ENCODE assay signal across 12 cellular contexts in the genomic region with DNA sequence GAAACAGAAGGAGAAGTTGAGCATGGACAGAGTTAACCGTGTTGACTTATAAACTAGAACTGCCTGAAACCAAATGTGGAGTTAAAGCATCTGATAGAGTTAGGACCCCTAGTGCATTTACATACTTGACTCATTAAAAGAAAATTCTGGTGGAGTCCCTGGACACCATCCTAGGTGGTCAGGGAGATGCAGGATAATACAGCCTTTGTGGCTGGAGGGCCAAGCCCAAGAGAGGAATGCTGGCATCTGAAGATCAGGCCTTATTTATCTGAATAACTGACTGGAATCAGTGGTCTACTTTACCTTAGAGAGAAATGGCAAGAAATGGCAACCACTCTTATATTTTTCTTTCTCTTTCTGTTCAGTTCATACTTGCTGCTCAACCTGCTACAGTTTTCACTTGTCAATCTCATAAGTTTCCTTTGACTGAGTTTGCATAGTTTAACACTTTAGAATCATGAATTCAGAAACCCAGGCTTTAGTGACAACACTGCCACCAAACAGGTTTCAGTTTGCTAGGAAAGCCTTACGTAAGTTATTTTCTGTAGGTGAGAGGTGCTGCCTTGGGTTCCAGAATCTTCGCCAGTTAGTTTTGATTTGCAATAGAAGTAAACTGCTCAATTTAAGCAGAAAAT. TPM values are rescaled to one million over a fixed set of nuclear protein-coding genes. Genes with fewer than 3 reads are reported as not detected.
DNase-seq lines count a peak whose midpoint lies in the region; ATAC-seq, FAIRE-seq and TF ChIP-seq lines count a peak whose summit lies in the region.
"Had no signal": no experiment of that assay in that cellular context is flagged by ENCODE, and none has a peak within 500 bp of the region (broad histone marks: within the 10 kb centered on the region; RNA-seq: fewer than 3 reads in every experiment).

No MANE protein-coding gene starts in this region.

- ATAC-seq in GM18519 (IDR thresholded peaks at IDR 0.05; ENCODE audit: low FRiP score, unreplicated experiment) = peak; percentile 76
- peak; percentile 64 for ATAC-seq in HG03108 (IDR thresholded peaks at IDR 0.05; ENCODE audit: unreplicated experiment)
- ATAC-seq in GM12878 = peak; percentile 83
- no peak for ATAC-seq in omental fat pad (ENCODE audit: low FRiP score)

- TF ChIP-seq EP300 in GM12878 (IDR thresholded peaks at IDR 0.05; ENCODE audit: borderline replicate concordance in 1 of 2, control insufficient read depth in 1 of 2, low read depth in 2 of 2, low read length in 2 of 2) = no peak
- no peak for TF ChIP-seq EP300 in tibial nerve (IDR thresholded peaks at IDR 0.05)
- no peak for TF ChIP-seq EP300 in transverse colon (IDR thresholded peaks at IDR 0.05; ENCODE audit: low read depth)

- H3K4me2 ChIP-seq in GM12878 (ENCODE audit: control insufficient read depth, insufficient read depth) = peak overlapping the region; percentile 84

- no peak for TF ChIP-seq POLR2A in GM12878 (IDR thresholded peaks at IDR 0.05; ENCODE audit: low read depth, low read length)
- TF ChIP-seq POLR2A in tibial nerve (IDR thresholded peaks at IDR 0.05) = no peak
- TF ChIP-seq POLR2A in transverse colon (IDR thresholded peaks at IDR 0.05) = no peak

- H2AFZ ChIP-seq in GM12878 (ENCODE audit: control insufficient read depth, low read depth, low read length) = peak overlapping the region; percentile 66

- WGBS in GM12878 (ENCODE audit: insufficient coverage, insufficient replicate concordance, low lambda C conversion rate, missing lambda C conversion rate) = 39% methylated on average over 3 of the region's 3 CpGs
- WGBS in tibial nerve, 2 donors = 82 to 89% methylated on average over 3 of the region's 3 CpGs
- 85 to 86% methylated on average over 3 of the region's 3 CpGs for WGBS in transverse colon (ENCODE audit: low coverage in 1 of 2), 2 donors

- H3K9me3 ChIP-seq in GM12878 (replicated peaks; ENCODE audit: control insufficient read depth, insufficient read depth, low read length) (no peaks in the 10 kb centered on the region), tibial nerve (no peaks in the 10 kb centered on the region), transverse colon (no peaks in the 10 kb centered on the region)

- RAD21 ChIA-PET in GM12878 (lab: Charles Lee; ENCODE audit: unreplicated experiment) = no interaction called here

- TF ChIP-seq CTCF in GM20000 (IDR thresholded peaks at IDR 0.05; ENCODE audit: extremely low read depth, missing control alignments) (no peak), GM12878 (IDR thresholded peaks at IDR 0.05 in 2 of 3, conservative IDR thresholded peaks at IDR 0.05 in 1 of 3; ENCODE audit: control insufficient read depth in 2 of 3, extremely low read depth in 1 of 3, insufficient read depth in 1 of 3, low read depth in 3 of 3, low read length in 3 of 3) (no peak), omental fat pad (IDR thresholded peaks at IDR 0.05) (no peak), tibial nerve (IDR thresholded peaks at IDR 0.05) (no peak), transverse colon (IDR thresholded peaks at IDR 0.05) (no peak)

- no peaks in the 10 kb centered on the region for H3K79me2 ChIP-seq in GM12878 (ENCODE audit: control insufficient read depth, insufficient read depth, low read length)

- H3K36me3 ChIP-seq in GM12878 (ENCODE audit: control insufficient read depth in 2 of 2, insufficient read depth in 2 of 2, low read length in 1 of 2) (no peaks in the 10 kb centered on the region), tibial nerve (no peaks in the 10 kb centered on the region), transverse colon (no peaks in the 10 kb centered on the region)

- H3K4me3 ChIP-seq in GM12878 (no peak overlapping the region), tibial nerve (no peak overlapping the region), transverse colon (no peak overlapping the region)

- intact Hi-C loops in GM12878 (cut with micrococcal nuclease; ENCODE audit: unreplicated experiment) (loop anchor here (5.0 kb wide), 1 partner anchor 382 kb away; no protein-coding TSS in a partner anchor), transverse colon (cut with DNase I; ENCODE audit: low total_unique reads) (loop anchor here (10.0 kb wide), 1 partner anchor 155 kb away; no protein-coding TSS in a partner anchor)

- no peaks in the 10 kb centered on the region for H3K27me3 ChIP-seq in GM12878 (replicated peaks in 1 of 2; ENCODE audit: control insufficient read depth in 2 of 2, insufficient read depth in 2 of 2, low read length in 1 of 2)
- no peaks in the 10 kb centered on the region for H3K27me3 ChIP-seq in tibial nerve
- no peaks in the 10 kb centered on the region for H3K27me3 ChIP-seq in transverse colon

- H4K20me1 ChIP-seq in GM12878 (ENCODE audit: control insufficient read depth, insufficient read depth) = no peaks in the 10 kb centered on the region

- DNase-seq in GM20000 (ENCODE audit: low spot score) = peak; percentile 68
- DNase-seq in GM12878 (ENCODE audit: low read depth, low spot score) = no peak
- no peak for DNase-seq in SIG-M5 treated with dmso at 0.1 percent for 504 hours (lab: John Stamatoyannopoulos, UW; ENCODE audit: unreplicated experiment)
- DNase-seq in omental fat pad (ENCODE audit: low spot score) = no peak
- DNase-seq in tibial nerve (ENCODE audit: low spot score in 2 of 2) = no peak
- no peak for DNase-seq in transverse colon
- DNase-seq: activated CD4-positive, alpha-beta T cell treated with anti-CD3 and anti-CD28 coated beads for 4 hours; NCI-H82; posterior cingulate gyrus had no signal

- CTCF ChIA-PET in GM12878 (lab: Yijun Ruan, JAX) = interaction anchor here (0.6 kb wide), 1 partner anchor 56 kb away, joined by 3 read pairs; no protein-coding TSS in a partner anchor

- peaks cover 17% of the 10 kb centered on the region for H3K4me1 ChIP-seq in GM12878 (ENCODE audit: control insufficient read depth, insufficient read depth, low read length)
- peaks cover 0 to 5% (median 0%) of the 10 kb centered on the region in 4 donors for H3K4me1 ChIP-seq in tibial nerve
- H3K4me1 ChIP-seq in transverse colon = no peaks in the 10 kb centered on the region

- H3K9ac ChIP-seq in GM12878 (ENCODE audit: control insufficient read depth, insufficient read depth, low read length) = peak overlapping the region; percentile 21; the same call in 1 of the 2 replicates

- peak; percentile 38 for FAIRE-seq in GM12878 (lab: Jason Lieb, UNC)

- in situ Hi-C loops in GM12878 (cut with MboI) = no loop called here
- in situ Hi-C loops in transverse colon (cut with MboI; ENCODE audit: low pct_ligation_motif_present in 1 of 4, low pct_unique_long_range_greater_than_20kb in 1 of 4, low sequenced_read_pairs in 3 of 4) = no loop called here

- peak overlapping the region; percentile 53 for H3K27ac ChIP-seq in GM12878 (ENCODE audit: control insufficient read depth, insufficient read depth)
- no peak overlapping the region for H3K27ac ChIP-seq in tibial nerve
- no peak overlapping the region for H3K27ac ChIP-seq in transverse colon

- POLR2A ChIA-PET in GM12878 (lab: Charles Lee) = no interaction called here

- SMC1A ChIA-PET in GM12878 (lab: Charles Lee; ENCODE audit: uncharacterized antibody, unreplicated experiment) = interaction anchor here (0.6 kb wide), 1 partner anchor 577 kb away, joined by 3 read pairs; no protein-coding TSS in a partner anchor

- TF ChIP-seq RAD21 in GM12878 (IDR thresholded peaks at IDR 0.05; ENCODE audit: insufficient read depth, low read depth, low read length) = no peak

- no TSS peak for BruUV-seq in GM12878 (replicated peaks; lab: Mats Ljungman, UMichigan)

TF ChIP-seq in GM12878, 131 proteins besides CTCF, POLR2A, EP300 and RAD21 (continues in another document):
- TF ChIP-seq, protein P1, sequence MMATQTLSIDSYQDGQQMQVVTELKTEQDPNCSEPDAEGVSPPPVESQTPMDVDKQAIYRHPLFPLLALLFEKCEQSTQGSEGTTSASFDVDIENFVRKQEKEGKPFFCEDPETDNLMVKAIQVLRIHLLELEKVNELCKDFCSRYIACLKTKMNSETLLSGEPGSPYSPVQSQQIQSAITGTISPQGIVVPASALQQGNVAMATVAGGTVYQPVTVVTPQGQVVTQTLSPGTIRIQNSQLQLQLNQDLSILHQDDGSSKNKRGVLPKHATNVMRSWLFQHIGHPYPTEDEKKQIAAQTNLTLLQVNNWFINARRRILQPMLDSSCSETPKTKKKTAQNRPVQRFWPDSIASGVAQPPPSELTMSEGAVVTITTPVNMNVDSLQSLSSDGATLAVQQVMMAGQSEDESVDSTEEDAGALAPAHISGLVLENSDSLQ (IDR thresholded peaks at IDR 0.05) = peak; percentile 60
- TF ChIP-seq, protein P2, sequence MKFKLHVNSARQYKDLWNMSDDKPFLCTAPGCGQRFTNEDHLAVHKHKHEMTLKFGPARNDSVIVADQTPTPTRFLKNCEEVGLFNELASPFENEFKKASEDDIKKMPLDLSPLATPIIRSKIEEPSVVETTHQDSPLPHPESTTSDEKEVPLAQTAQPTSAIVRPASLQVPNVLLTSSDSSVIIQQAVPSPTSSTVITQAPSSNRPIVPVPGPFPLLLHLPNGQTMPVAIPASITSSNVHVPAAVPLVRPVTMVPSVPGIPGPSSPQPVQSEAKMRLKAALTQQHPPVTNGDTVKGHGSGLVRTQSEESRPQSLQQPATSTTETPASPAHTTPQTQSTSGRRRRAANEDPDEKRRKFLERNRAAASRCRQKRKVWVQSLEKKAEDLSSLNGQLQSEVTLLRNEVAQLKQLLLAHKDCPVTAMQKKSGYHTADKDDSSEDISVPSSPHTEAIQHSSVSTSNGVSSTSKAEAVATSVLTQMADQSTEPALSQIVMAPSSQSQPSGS (IDR thresholded peaks at IDR 0.05; ENCODE audit: low read length) = 0 out of 2 replicates have a peak, but pooled peaks have one; percentile 35
- TF ChIP-seq POLR2AphosphoS5 (IDR thresholded peaks at IDR 0.05; ENCODE audit: low read length) = no peak

RNA-seq across cellular contexts. Expression of gene CMYA5, which starts 10.2 kb away (rescaled TPM):
- total RNA-seq in GM12878 (2013; cell fraction: nucleolus; rRNA removed) = 1.3 and 1.4 TPM in 2 replicates
- 0.17 and 0.82 TPM in 2 replicates for total RNA-seq in GM12878 (2014; rRNA removed)
- 0.09 and 0.27 TPM in 2 replicates for total RNA-seq in GM12878 (2014; rRNA removed; fragmentation: Illumina TruSeq; extraction: Trizol)
- total RNA-seq in GM12878 (2021) = 0.13 TPM in 2 replicates
- polyA plus RNA-seq in GM12878 (2011; ENCODE audit: low read depth) = 0.05 TPM
- polyA plus RNA-seq in GM12878 (2011; rRNA removed) = 0.34 and 0.39 TPM in 2 replicates
- polyA plus RNA-seq in GM12878 (2011; cell fraction: cytosol; rRNA removed) = 0.10 and 0.32 TPM in 2 replicates
- 1.2 and 1.9 TPM in 2 replicates for polyA plus RNA-seq in GM12878 (2011; cell fraction: nucleus; rRNA removed)
- 0.18 and 0.19 TPM in 2 replicates for polyA plus RNA-seq in GM12878 (2012)
- 0.16 and 0.21 TPM in 2 replicates for polyA plus RNA-seq in GM12878 (2014; fragmentation: Illumina TruSeq; extraction: Trizol)
- polyA plus RNA-seq in GM12878 (2014; fragmentation: Nextera tagmentation; extraction: Ambion mirVana) = under 1 TPM; 0.03 to 0.04 TPM
- polyA plus RNA-seq in GM12878 (2014; rRNA removed) = 0.27 and 0.60 TPM in 2 replicates
- polyA plus RNA-seq in GM12878 (2016; fragmentation: Nextera tagmentation; extraction: Ambion mirVana) = under 1 TPM in 1 of 2 experiments, not detected in 1; 0.01 TPM
- 0.51 and 0.52 TPM in 2 replicates for polyA minus RNA-seq in GM12878 (2011; rRNA and poly(A)+ RNA removed)
- not detected in 2 replicates for polyA minus RNA-seq in GM12878 (2011; cell fraction: cytosol; rRNA and poly(A)+ RNA removed)
- 0.60 and 0.67 TPM in 2 replicates for polyA minus RNA-seq in GM12878 (2011; cell fraction: nucleus; rRNA and poly(A)+ RNA removed)
- 10 to 100 TPM in 1 of 4 donors, 1 to 10 TPM in 3; 4.2 to 21.0 (median 6.3) TPM for total RNA-seq in omental fat pad
- total RNA-seq in tibial nerve = 1 to 10 TPM; 4.7 to 8.1 (median 6.1) TPM
- 1 to 10 TPM in 3 of 4 donors, under 1 TPM in 1; 0.37 to 6.0 (median 3.2) TPM for total RNA-seq in transverse colon
- polyA plus RNA-seq: IgD-negative memory B cell had no signal
